ENCODE assay signal across 18 cellular contexts in the genomic region with DNA sequence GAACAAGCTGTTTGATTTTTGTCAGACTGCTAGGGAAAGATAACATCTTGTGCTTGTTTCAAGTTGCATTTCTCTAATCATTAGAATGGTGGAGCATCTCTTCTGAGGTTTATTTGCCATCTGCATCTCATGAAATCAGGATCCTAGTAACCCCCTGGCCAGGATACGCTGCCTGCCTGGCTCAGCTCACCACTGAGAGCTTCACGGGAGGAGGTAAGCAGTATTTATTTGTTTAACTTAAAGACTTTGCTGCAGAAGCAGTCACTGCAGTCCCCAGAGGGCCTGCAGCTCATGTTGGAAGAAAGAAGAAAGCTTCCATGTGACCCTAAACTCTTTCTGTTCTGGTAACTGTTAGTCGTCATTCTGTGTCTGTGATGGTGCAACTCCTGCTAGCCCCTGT.
"Had no signal": no experiment of that assay in that cellular context is flagged by ENCODE, and none has a peak within 500 bp of the region (broad histone marks: within the 10 kb centered on the region; RNA-seq: fewer than 3 reads in every experiment).

No MANE protein-coding gene starts in this region.

- H3K27ac ChIP-seq: body of pancreas, gastrocnemius medialis, heart left ventricle, prostate gland, right atrium auricular region, tibial artery had no signal

- H3K9me3 ChIP-seq: gastrocnemius medialis, prostate gland, right atrium auricular region had no signal

- H3K4me1 Mint-ChIP-seq: activated B cell treated with CpG ODN at 0.5 μM for 24 hours; activated naive CD8-positive, alpha-beta T cell treated with anti-CD3 and anti-CD28 coated beads for 36 hours; neural crest cell had no signal

- ATAC-seq: body of pancreas, gastrocnemius medialis, heart left ventricle, left ventricle myocardium superior had no signal

- H3K4me3 Mint-ChIP-seq: activated B cell treated with CpG ODN at 0.5 μM for 24 hours; activated CD4-positive, alpha-beta memory T cell treated with anti-CD3 and anti-CD28 coated beads for 36 hours; activated naive CD8-positive, alpha-beta T cell treated with anti-CD3 and anti-CD28 coated beads for 36 hours; neural crest cell had no signal

- H3K27me3 Mint-ChIP-seq: activated B cell treated with CpG ODN at 0.5 μM for 24 hours had no signal

- H3K36me3 Mint-ChIP-seq: activated CD4-positive, alpha-beta memory T cell treated with anti-CD3 and anti-CD28 coated beads for 36 hours; activated naive CD8-positive, alpha-beta T cell treated with anti-CD3 and anti-CD28 coated beads for 36 hours had no signal

- H3K27ac Mint-ChIP-seq: activated B cell treated with CpG ODN at 0.5 μM for 24 hours; activated CD4-positive, alpha-beta memory T cell treated with anti-CD3 and anti-CD28 coated beads for 36 hours; activated naive CD8-positive, alpha-beta T cell treated with anti-CD3 and anti-CD28 coated beads for 36 hours had no signal

- H3K27me3 ChIP-seq: body of pancreas, gastrocnemius medialis, right atrium auricular region, tibial artery had no signal

- H3K4me3 ChIP-seq: body of pancreas, gastrocnemius medialis, heart left ventricle, prostate gland, right atrium auricular region, tibial artery had no signal

- H3K36me3 ChIP-seq: gastrocnemius medialis, heart left ventricle, prostate gland, right atrium auricular region, tibial artery had no signal

- DNase-seq: activated B cell treated with CpG ODN at 0.5 μM for 24 hours; activated CD4-positive, alpha-beta memory T cell treated with anti-CD3 and anti-CD28 coated beads for 36 hours; activated CD4-positive, alpha-beta T cell treated with anti-CD3 and anti-CD28 coated beads for 4 hours; activated naive CD8-positive, alpha-beta T cell treated with anti-CD3 and anti-CD28 coated beads for 36 hours; activated T-cell treated with anti-CD3 and anti-CD28 coated beads for 4 hours; amygdala; body of pancreas; central memory CD4-positive, alpha-beta T cell; effector CD4-positive, alpha-beta T cell; gastrocnemius medialis; heart left ventricle; left ventricle myocardium superior; stimulated activated CD4-positive, alpha-beta T cell treated with anti-CD3 and anti-CD28 coated beads, Interleukin-2, amount 100 ng/mL, for 24 hours; stimulated activated naive CD4-positive, alpha-beta T cell treated with Interleukin-2 at 50 U/mL for 16 hours; tibial artery had no signal

- H3K4me1 ChIP-seq: body of pancreas, heart left ventricle, prostate gland, right atrium auricular region, tibial artery had no signal
